In genomic region chr11:2888266-2888968, GRCh38 we compare ENCODE assay signal across 8 cellular contexts. TPM values are rescaled to one million over a fixed set of nuclear protein-coding genes. Genes with fewer than 3 reads are reported as not detected.
DNase-seq lines count a peak whose midpoint lies in the region; ATAC-seq and TF ChIP-seq lines count a peak whose summit lies in the region.

No MANE protein-coding gene starts in this region.

- peak; percentile 80 for DNase-seq in GM12865 (ENCODE audit: low read depth)
- DNase-seq in NCI-H1092 treated with DMSO at 0.1 percent for 48 hours (lab: John Stamatoyannopoulos, UW): peak; percentile 71
- DNase-seq in SW 1271 (lab: John Stamatoyannopoulos, UW): peak; percentile 47 to 77
- peak; percentile 75 to 98 (median 94) for DNase-seq in head of caudate nucleus
- DNase-seq in posterior vena cava (ENCODE audit: low spot score): peak; percentile 97
- DNase-seq in ureter (ENCODE audit: low spot score): peak; percentile 93

- peak; percentile 99 for TF ChIP-seq CTCF in GM12865 (IDR thresholded peaks at IDR 0.05; ENCODE audit: insufficient read depth, low read depth, low read length, missing control alignments)

- H3K4me1 Mint-ChIP-seq in activated naive CD4-positive, alpha-beta T cell treated with anti-CD3 and anti-CD28 coated beads, Interleukin-2, amount 50 U/mL, for 24 hours: peaks cover 27% of the 10 kb centered on the region

- H3K4me3 ChIP-seq in GM12865 (ENCODE audit: low read depth, low read length): no peak overlapping the region

- no peaks in the 10 kb centered on the region for H3K9me3 Mint-ChIP-seq in activated naive CD4-positive, alpha-beta T cell treated with anti-CD3 and anti-CD28 coated beads, Interleukin-2, amount 50 U/mL, for 24 hours

- intact Hi-C loops in head of caudate nucleus (cut with DNase I) (loop anchor here (1.0 to 10.0 kb wide), 2 partner anchors 184 to 355 kb away; no protein-coding TSS in a partner anchor), posterior vena cava (cut with DNase I) (loop anchor here in 1 of 2 donors (10.0 kb wide), 2 partner anchors 184 to 584 kb away; partner anchors contain the start of genes C11orf21 and TSPAN32)

- H3K4me3 Mint-ChIP-seq in activated naive CD4-positive, alpha-beta T cell treated with anti-CD3 and anti-CD28 coated beads, Interleukin-2, amount 50 U/mL, for 24 hours: peak overlapping the region; percentile 26

- no peak for ATAC-seq in HG03565 (IDR thresholded peaks at IDR 0.05; ENCODE audit: unreplicated experiment)

- H3K27me3 Mint-ChIP-seq in activated naive CD4-positive, alpha-beta T cell treated with anti-CD3 and anti-CD28 coated beads, Interleukin-2, amount 50 U/mL, for 24 hours: no peaks in the 10 kb centered on the region

- no peaks in the 10 kb centered on the region for H3K36me3 Mint-ChIP-seq in activated naive CD4-positive, alpha-beta T cell treated with anti-CD3 and anti-CD28 coated beads, Interleukin-2, amount 50 U/mL, for 24 hours

- peak overlapping the region; percentile 62 for H3K27ac Mint-ChIP-seq in activated naive CD4-positive, alpha-beta T cell treated with anti-CD3 and anti-CD28 coated beads, Interleukin-2, amount 50 U/mL, for 24 hours

RNA-seq across cellular contexts. Expression of gene CDKN1C, which starts 2.8 kb away (rescaled TPM):
- total RNA-seq in posterior vena cava (10 to 100 TPM; 23.6 to 58.8 TPM), ureter (21.5 TPM)

RNA-seq across cellular contexts. Expression of gene PHLDA2, which starts 40.8 kb away (rescaled TPM):
- total RNA-seq in posterior vena cava (1 to 10 TPM; 4.6 to 8.1 TPM), ureter (15.9 TPM)
